ENCODE assay signal across 8 cellular contexts in genomic region chr15:98881526-98882517, GRCh38.
DNase-seq lines count a peak whose midpoint lies in the region; ATAC-seq and TF ChIP-seq lines count a peak whose summit lies in the region.

No MANE protein-coding gene starts in this region.

- H3K27me3 ChIP-seq in ACC112 (ENCODE audit: insufficient read depth, low read length) (no peaks in the 10 kb centered on the region), PC-3 (ENCODE audit: low read length) (no peaks in the 10 kb centered on the region), dorsolateral prefrontal cortex (no peaks in the 10 kb centered on the region)

- H3K27ac ChIP-seq in ACC112 (ENCODE audit: low read depth, low read length) (0 out of 2 replicates have a peak overlapping the region, but pooled peaks have one; percentile 13), PC-3 (ENCODE audit: low read length) (no peak overlapping the region), dorsolateral prefrontal cortex (no peak overlapping the region)

- H3K4me3 ChIP-seq in ACC112 (ENCODE audit: low read depth, low read length) (no peak overlapping the region), PC-3 (ENCODE audit: low read length) (no peak overlapping the region), dorsolateral prefrontal cortex (no peak overlapping the region)

- ATAC-seq in HG03175 (IDR thresholded peaks at IDR 0.05; ENCODE audit: unreplicated experiment): peak; percentile 76
- ATAC-seq in PC-3: peak; percentile 59
- peak; percentile 53 to 68 (median 64) for ATAC-seq in natural killer cell
- no peak for ATAC-seq in HG02973 (IDR thresholded peaks at IDR 0.05; ENCODE audit: unreplicated experiment)

- H3K4me1 ChIP-seq in ACC112 (ENCODE audit: control insufficient read depth, insufficient read depth, low read length, unreplicated experiment): peaks cover 20% of the 10 kb centered on the region
- H3K4me1 ChIP-seq in PC-3 (ENCODE audit: insufficient read depth, low read length): peaks cover 9% of the 10 kb centered on the region

- POLR2A ChIA-PET in PC-3 (lab: Charles Lee; ENCODE audit: unreplicated experiment): no interaction called here

- H3K4me1 Mint-ChIP-seq in natural killer cell: peaks cover 7 to 13% of the 10 kb centered on the region in 2 donors

- H3K9me3 Mint-ChIP-seq in natural killer cell: no peaks in the 10 kb centered on the region

- H3K79me2 ChIP-seq in ACC112 (ENCODE audit: control insufficient read depth, insufficient read depth, low read length, unreplicated experiment) (peaks cover 69% of the 10 kb centered on the region), PC-3 (ENCODE audit: low read length) (no peaks in the 10 kb centered on the region)

- CTCF ChIA-PET in PC-3 (lab: Charles Lee): interaction anchor here (0.6 to 2.8 kb wide), 2 partner anchors 24 to 26 kb away, joined by 6 to 15 read pairs; no protein-coding TSS in a partner anchor

- intact Hi-C loops in PC-3 (cut with micrococcal nuclease) (no loop called here), dorsolateral prefrontal cortex (cut with DNase I) (loop anchor here in 1 of 2 donors (1.0 to 5.0 kb wide), 2 partner anchors 29 to 360 kb away; no protein-coding TSS in a partner anchor), natural killer cell (cut with micrococcal nuclease) (loop anchor here (1.0 kb wide), 1 partner anchor 103 kb away; no protein-coding TSS in a partner anchor)

- H3K4me3 Mint-ChIP-seq in natural killer cell: no peak overlapping the region

- H3K36me3 Mint-ChIP-seq in natural killer cell: no peaks in the 10 kb centered on the region

- no peaks in the 10 kb centered on the region for H3K9me2 ChIP-seq in PC-3 (replicated peaks; ENCODE audit: low read length)

- H3K9ac ChIP-seq in PC-3 (ENCODE audit: low read length): no peak overlapping the region

- no TSS peak for BruUV-seq in PC-3 (replicated peaks; lab: Mats Ljungman, UMichigan)

- no peak overlapping the region for H2AFZ ChIP-seq in ACC112 (ENCODE audit: low read length, unreplicated experiment)
- H2AFZ ChIP-seq in PC-3 (ENCODE audit: low read length): 0 out of 2 replicates have a peak overlapping the region, but pooled peaks have one; percentile 21

- H3K27me3 Mint-ChIP-seq in natural killer cell (ENCODE audit: low read depth in 2 of 2): no peaks in the 10 kb centered on the region

- DNase-seq in ELR (ENCODE audit: low read depth) (peak; percentile 65), PC-3 (peak; percentile 65), dorsolateral prefrontal cortex (no peak), natural killer cell (no peak), HK-2 (ENCODE audit: unreplicated experiment) (no peak)

- no peak overlapping the region for H3K27ac Mint-ChIP-seq in natural killer cell

- H3K4me2 ChIP-seq in PC-3 (ENCODE audit: low read length): no peak overlapping the region

- no peaks in the 10 kb centered on the region for H3K36me3 ChIP-seq in ACC112 (ENCODE audit: insufficient read depth, low read length)
- H3K36me3 ChIP-seq in PC-3 (ENCODE audit: low read depth, low read length): no peaks in the 10 kb centered on the region

- H4K20me1 ChIP-seq in PC-3 (ENCODE audit: low read length): no peaks in the 10 kb centered on the region

- H3F3A ChIP-seq in PC-3 (ENCODE audit: low read length, unreplicated experiment): no peaks in the 10 kb centered on the region

- H3K9me3 ChIP-seq in PC-3 (ENCODE audit: low read length): no peaks in the 10 kb centered on the region

- peak; percentile 66 for TF ChIP-seq CTCF in PC-3 (conservative IDR thresholded peaks at IDR 0.05; ENCODE audit: low read depth, low read length)
- peak; percentile 34 to 76 (median 66) for TF ChIP-seq CTCF in dorsolateral prefrontal cortex (IDR thresholded peaks at IDR 0.05 in 54 of 56, conservative IDR thresholded peaks at IDR 0.05 in 2 of 56; ENCODE audit: low read depth in 1 of 56, partially characterized antibody in 56 of 56)
- TF ChIP-seq CTCF in natural killer cell (IDR thresholded peaks at IDR 0.05): peak; percentile 72

Comparison
In these comparisons a context has a peak if more than half of its experiments do, and no peak if none do; other contexts are left out.
1. DNase-seq: peak in ELR (single experiment) and PC-3 (single experiment); none in dorsolateral prefrontal cortex (0 of 10), natural killer cell (single experiment) and HK-2 (single experiment).
2. Peak in every context shown above with its lines, with median percentiles within 50 percentile points of each other: CTCF ChIP-seq.